Comparison of ENCODE assay signal across 22 cellular contexts in the genomic region with DNA sequence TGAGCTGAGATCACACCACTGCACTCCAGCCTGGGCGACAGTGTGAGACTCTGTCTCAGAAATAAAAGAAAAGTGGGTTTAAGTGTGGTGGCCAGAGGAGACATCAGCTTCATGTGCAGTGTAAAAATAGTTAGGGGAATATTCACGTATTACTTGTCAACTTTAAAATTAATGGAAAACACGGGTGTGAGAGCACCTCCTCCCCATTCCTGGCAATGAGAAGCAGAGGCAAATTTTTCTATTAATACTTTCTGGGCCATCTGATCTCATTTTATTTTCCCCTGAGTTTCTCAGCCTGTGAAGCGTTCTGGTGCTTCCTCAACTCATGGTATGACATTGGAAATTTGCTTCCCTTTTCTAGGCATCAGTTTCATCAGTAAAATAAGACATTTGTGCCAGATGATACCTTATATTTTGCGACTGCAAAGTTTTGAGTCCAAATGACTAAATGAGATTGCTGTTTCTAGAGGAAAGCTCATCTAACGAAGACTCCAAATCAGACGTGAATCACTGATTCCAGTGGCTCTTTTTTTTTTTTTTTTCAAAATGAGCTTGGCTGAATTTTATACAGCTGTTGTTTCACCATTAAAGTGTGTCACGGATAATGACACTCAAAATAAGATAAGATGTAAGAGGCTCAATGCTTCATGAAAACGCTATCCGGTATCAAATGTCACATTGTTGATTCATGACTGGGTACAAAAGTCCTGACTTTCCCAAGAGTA.
DNase-seq lines count a peak whose midpoint lies in the region; ATAC-seq and TF ChIP-seq lines count a peak whose summit lies in the region.
"Had no signal": no experiment of that assay in that cellular context is flagged by ENCODE, and none has a peak within 500 bp of the region (broad histone marks: within the 10 kb centered on the region; RNA-seq: fewer than 3 reads in every experiment).

No MANE protein-coding gene starts in this region.

- no peaks in the 10 kb centered on the region for H4K20me1 ChIP-seq in mammary epithelial cell (ENCODE audit: insufficient read depth, low read length)
- H4K20me1 ChIP-seq: BLaER1 treated with 17β-estradiol and CSF1 and Interleukin-3, amounts not matched to agents 10 nM and 100 nM had no signal

- CTCF ChIA-PET in MCF 10A (lab: Yijun Ruan, JAX): interaction anchor here (0.6 to 1.5 kb wide), 3 partner anchors 10 to 81 kb away, joined by 3 to 8 read pairs (median 4); no protein-coding TSS in a partner anchor
- CTCF ChIA-PET in mammary epithelial cell (lab: Charles Lee; ENCODE audit: low non-redundant PET): no interaction called here
- CTCF ChIA-PET in RWPE1 (lab: Yijun Ruan, JAX): interaction anchor here (0.6 to 2.2 kb wide), 3 partner anchors 9 to 647 kb away, joined by 3 to 5 read pairs (median 3); no protein-coding TSS in a partner anchor

- H3K4me3 ChIP-seq in mammary epithelial cell (replicated peaks in 1 of 3; ENCODE audit: insufficient read depth in 1 of 3, low read depth in 2 of 3, low read length in 3 of 3) (no peak overlapping the region), foreskin fibroblast (ENCODE audit: low read depth in 1 of 2, low read length in 2 of 2) (no peak overlapping the region), skeletal muscle satellite cell (ENCODE audit: low read length) (peak overlapping the region; percentile 22), upper lobe of right lung (no peak overlapping the region), aorta (ENCODE audit: low read length in 2 of 2) (no peak overlapping the region)
- H3K4me3 ChIP-seq: BLaER1 treated with 17β-estradiol and CSF1 and Interleukin-3, amounts not matched to agents 10 nM and 100 nM; MG63; tibial nerve had no signal

- H3K27ac ChIP-seq in mammary epithelial cell (ENCODE audit: insufficient read depth, low read depth, low read length): no peak overlapping the region
- H3K27ac ChIP-seq in RWPE1: peak overlapping the region; percentile 62
- no peak overlapping the region for H3K27ac ChIP-seq in upper lobe of right lung
- no peak overlapping the region for H3K27ac ChIP-seq in aorta (ENCODE audit: low read depth in 1 of 2, low read length in 2 of 2)
- H3K27ac ChIP-seq: BLaER1 treated with 17β-estradiol and CSF1 and Interleukin-3, amounts not matched to agents 10 nM and 100 nM; tibial nerve had no signal

- no peaks in the 10 kb centered on the region for H3K4me1 ChIP-seq in mammary epithelial cell (ENCODE audit: insufficient read depth, low read length)
- H3K4me1 ChIP-seq in skeletal muscle satellite cell (ENCODE audit: control insufficient read depth, insufficient read depth, low read length): peaks cover 60% of the 10 kb centered on the region
- no peaks in the 10 kb centered on the region for H3K4me1 ChIP-seq in upper lobe of right lung
- no peaks in the 10 kb centered on the region for H3K4me1 ChIP-seq in aorta (ENCODE audit: control insufficient read depth in 1 of 2, insufficient read depth in 2 of 2, low read length in 2 of 2)
- H3K4me1 ChIP-seq: tibial nerve had no signal

- intact Hi-C loops in MCF 10A (cut with micrococcal nuclease) (no loop called here), mammary epithelial cell (cut with micrococcal nuclease) (no loop called here), upper lobe of right lung (cut with DNase I) (no loop called here), aorta (cut with DNase I) (no loop called here)

- H3K9me3 ChIP-seq in mammary epithelial cell (replicated peaks; ENCODE audit: insufficient read depth, low read length) (peaks cover 5% of the 10 kb centered on the region), skeletal muscle satellite cell (replicated peaks; ENCODE audit: low read length) (no peaks in the 10 kb centered on the region), upper lobe of right lung (no peaks in the 10 kb centered on the region), aorta (ENCODE audit: control insufficient read depth, low read length) (no peaks in the 10 kb centered on the region)
- H3K9me3 ChIP-seq: BLaER1 treated with 17β-estradiol and CSF1 and Interleukin-3, amounts not matched to agents 10 nM and 100 nM; MG63; tibial nerve had no signal

- no peaks in the 10 kb centered on the region for H3K79me2 ChIP-seq in mammary epithelial cell (ENCODE audit: insufficient read depth, low read length)

- H3K9ac ChIP-seq in mammary epithelial cell (ENCODE audit: insufficient read depth, low read length): no peak overlapping the region
- peak overlapping the region; percentile 85 for H3K9ac ChIP-seq in skeletal muscle satellite cell (ENCODE audit: low read depth, low read length)
- H3K9ac ChIP-seq: BLaER1 treated with 17β-estradiol and CSF1 and Interleukin-3, amounts not matched to agents 10 nM and 100 nM had no signal

- no peak overlapping the region for H2AFZ ChIP-seq in mammary epithelial cell (ENCODE audit: low read depth, low read length)

- TF ChIP-seq CTCF in MCF 10A (IDR thresholded peaks at IDR 0.05; ENCODE audit: unreplicated experiment): no peak
- TF ChIP-seq CTCF in mammary epithelial cell (conservative IDR thresholded peaks at IDR 0.05 in 1 of 2, IDR thresholded peaks at IDR 0.05 in 1 of 2; ENCODE audit: extremely low read depth in 1 of 2, insufficient read depth in 1 of 2, low read depth in 1 of 2, low read length in 2 of 2): no peak
- no peak for TF ChIP-seq CTCF in RWPE1 (conservative IDR thresholded peaks at IDR 0.05; ENCODE audit: low read depth)
- no peak for TF ChIP-seq CTCF in foreskin fibroblast (IDR thresholded peaks at IDR 0.05; ENCODE audit: low read depth, low read length)
- no peak for TF ChIP-seq CTCF in upper lobe of right lung (IDR thresholded peaks at IDR 0.05)

- H3K36me3 ChIP-seq in mammary epithelial cell (ENCODE audit: insufficient read depth, low read length): no peaks in the 10 kb centered on the region
- H3K36me3 ChIP-seq in skeletal muscle satellite cell (ENCODE audit: insufficient read depth, low read length): no peaks in the 10 kb centered on the region
- H3K36me3 ChIP-seq in upper lobe of right lung: no peaks in the 10 kb centered on the region
- no peaks in the 10 kb centered on the region for H3K36me3 ChIP-seq in aorta (ENCODE audit: control insufficient read depth in 1 of 2, insufficient read depth in 2 of 2, low read length in 1 of 2)
- H3K36me3 ChIP-seq: BLaER1 treated with 17β-estradiol and CSF1 and Interleukin-3, amounts not matched to agents 10 nM and 100 nM; MG63; tibial nerve had no signal

- H3K27ac Mint-ChIP-seq in MCF 10A (ENCODE audit: low read depth, unreplicated experiment): no peak overlapping the region
- H3K27ac Mint-ChIP-seq: stimulated activated naive CD8-positive, alpha-beta T cell treated with anti-CD3 and anti-CD28 coated beads, Interleukin-15, amount 100 ng/mL, for 72 hours had no signal

- dilution Hi-C loops in mammary epithelial cell (cut with HindIII; ENCODE audit: low sequenced_read_pairs): no loop called here

- DNase-seq in MCF 10A (ENCODE audit: unreplicated experiment): peak; percentile 39
- DNase-seq in mammary epithelial cell: no peak
- no peak for DNase-seq in RWPE1 (ENCODE audit: low spot score)
- DNase-seq in foreskin fibroblast: peak; percentile 19 to 24
- no peak for DNase-seq in upper lobe of right lung
- DNase-seq in SIG-M5 treated with dmso at 0.1 percent for 504 hours (lab: John Stamatoyannopoulos, UW; ENCODE audit: unreplicated experiment): no peak
- DNase-seq in aorta: no peak
- DNase-seq: activated CD4-positive, alpha-beta T cell treated with anti-CD3 and anti-CD28 coated beads, Interleukin-2, amount 50 U/mL, for 48 hours; activated CD4-positive, CD25-positive, alpha-beta regulatory T cell; activated naive CD4-positive, alpha-beta T cell; amniotic stem cell; caudate nucleus; foreskin melanocyte; MG63; NCI-H2171 treated with DMSO at 0.1 percent for 48 hours; NCI-H526 treated with DMSO at 0.1 percent for 48 hours; nucleus accumbens; stimulated activated naive CD8-positive, alpha-beta T cell treated with anti-CD3 and anti-CD28 coated beads, Interleukin-15, amount 100 ng/mL, for 72 hours; T1000 had no signal

- WGBS in mammary epithelial cell (ENCODE audit: low coverage, missing lambda C conversion rate): 49% methylated on average over 9 of the region's 10 CpGs
- 54 to 57% methylated on average over 10 of the region's 10 CpGs for WGBS in aorta, 2 donors

- no peak overlapping the region for H3K4me3 Mint-ChIP-seq in MCF 10A (ENCODE audit: unreplicated experiment)
- H3K4me3 Mint-ChIP-seq: stimulated activated naive CD8-positive, alpha-beta T cell treated with anti-CD3 and anti-CD28 coated beads, Interleukin-15, amount 100 ng/mL, for 72 hours had no signal

- H3K27me3 ChIP-seq in mammary epithelial cell (ENCODE audit: insufficient read depth, low read length) (no peaks in the 10 kb centered on the region), skeletal muscle satellite cell (ENCODE audit: control insufficient read depth, insufficient read depth, low read length) (no peaks in the 10 kb centered on the region), upper lobe of right lung (no peaks in the 10 kb centered on the region), aorta (ENCODE audit: control insufficient read depth in 1 of 2, insufficient read depth in 2 of 2, low read length in 1 of 2) (no peaks in the 10 kb centered on the region)
- H3K27me3 ChIP-seq: BLaER1 treated with 17β-estradiol and CSF1 and Interleukin-3, amounts not matched to agents 10 nM and 100 nM; tibial nerve had no signal

- H3K27me3 Mint-ChIP-seq in MCF 10A (ENCODE audit: insufficient read depth, unreplicated experiment): no peaks in the 10 kb centered on the region

- H3K9me3 Mint-ChIP-seq in MCF 10A (ENCODE audit: unreplicated experiment): peaks cover 7% of the 10 kb centered on the region
- H3K9me3 Mint-ChIP-seq: stimulated activated naive CD8-positive, alpha-beta T cell treated with anti-CD3 and anti-CD28 coated beads, Interleukin-15, amount 100 ng/mL, for 72 hours had no signal

- no peak overlapping the region for H3K4me2 ChIP-seq in mammary epithelial cell (ENCODE audit: insufficient read depth, low read depth, low read length)
- peak overlapping the region; percentile 69 for H3K4me2 ChIP-seq in skeletal muscle satellite cell (ENCODE audit: low read length)
- H3K4me2 ChIP-seq: BLaER1 treated with 17β-estradiol and CSF1 and Interleukin-3, amounts not matched to agents 10 nM and 100 nM had no signal

- POLR2A ChIA-PET in MCF 10A (lab: Yijun Ruan, JAX): interaction anchor here (0.9 kb wide), 1 partner anchor 9 kb away, joined by 5 read pairs; no protein-coding TSS in a partner anchor
- POLR2A ChIA-PET in RWPE1 (lab: Yijun Ruan, JAX; ENCODE audit: low non-redundant PET): interaction anchor here (0.6 kb wide), 1 partner anchor 506 kb away, joined by 5 read pairs; no protein-coding TSS in a partner anchor

- no TSS peak for BruUV-seq in MCF 10A (replicated peaks; lab: Mats Ljungman, UMichigan)
- no TSS peak for BruUV-seq in mammary epithelial cell (replicated peaks; lab: Mats Ljungman, UMichigan)

- peaks cover 35% of the 10 kb centered on the region for H3K4me1 Mint-ChIP-seq in MCF 10A (ENCODE audit: insufficient read depth, unreplicated experiment)
- H3K4me1 Mint-ChIP-seq: stimulated activated naive CD8-positive, alpha-beta T cell treated with anti-CD3 and anti-CD28 coated beads, Interleukin-15, amount 100 ng/mL, for 72 hours had no signal

- H3K36me3 Mint-ChIP-seq in MCF 10A (ENCODE audit: insufficient read depth, unreplicated experiment): no peaks in the 10 kb centered on the region

- in situ Hi-C loops in mammary epithelial cell (cut with MboI; ENCODE audit: low sequenced_read_pairs in 2 of 2): no loop called here

- ATAC-seq in upper lobe of right lung (no peak), aorta (ENCODE audit: low FRiP score) (no peak)
- ATAC-seq: stimulated activated naive CD8-positive, alpha-beta T cell treated with anti-CD3 and anti-CD28 coated beads, Interleukin-15, amount 100 ng/mL, for 72 hours had no signal

Comparison
In these comparisons a context has a peak if more than half of its experiments do, and no peak if none do; other contexts are left out.
1. DNase-seq: peak in MCF 10A (single experiment) and foreskin fibroblast (2 of 2); none in mammary epithelial cell (single experiment), RWPE1 (single experiment), upper lobe of right lung (single experiment), SIG-M5 treated with dmso at 0.1 percent for 504 hours (single experiment) and aorta (0 of 2).